8 cellular contexts compared by ENCODE assay signal in genomic region chr9:27548055-27548741, GRCh38. TPM values are rescaled to one million over a fixed set of nuclear protein-coding genes. Genes with fewer than 3 reads are reported as not detected.
DNase-seq lines count a peak whose midpoint lies in the region; TF ChIP-seq lines count a peak whose summit lies in the region.

No MANE protein-coding gene starts in this region.

- H3K9me3 ChIP-seq in mesenchymal stem cell (ENCODE audit: control insufficient read depth, low read length) = no peaks in the 10 kb centered on the region

- peak; percentile 85 for TF ChIP-seq CTCF in chondrocyte (IDR thresholded peaks at IDR 0.05)

- no peak overlapping the region for H3K14ac ChIP-seq in mesenchymal stem cell (ENCODE audit: low read length in 2 of 2)

- no peak overlapping the region for H3K27ac ChIP-seq in mesenchymal stem cell (ENCODE audit: low read length, poor library complexity, severe bottlenecking)

- intact Hi-C loops in activated CD4-positive, alpha-beta memory T cell treated with anti-CD3 and anti-CD28 coated beads for 36 hours (cut with micrococcal nuclease) = loop anchor here (1.0 kb wide), 1 partner anchor 215 kb away; no protein-coding TSS in a partner anchor
- intact Hi-C loops in posterior vena cava (cut with DNase I) = loop anchor here (5.0 kb wide), 2 partner anchors 211 to 216 kb away; no protein-coding TSS in a partner anchor

- no peak overlapping the region for H3K27ac Mint-ChIP-seq in chondrocyte (ENCODE audit: unreplicated experiment)
- H3K27ac Mint-ChIP-seq in activated CD4-positive, alpha-beta memory T cell treated with anti-CD3 and anti-CD28 coated beads for 36 hours = no peak overlapping the region

- no peaks in the 10 kb centered on the region for H3K9me3 Mint-ChIP-seq in chondrocyte (ENCODE audit: low read depth)
- no peaks in the 10 kb centered on the region for H3K9me3 Mint-ChIP-seq in activated CD4-positive, alpha-beta memory T cell treated with anti-CD3 and anti-CD28 coated beads for 36 hours

- no peak overlapping the region for H2AK5ac ChIP-seq in mesenchymal stem cell (ENCODE audit: low read length, severe bottlenecking)

- H3K4me2 ChIP-seq in mesenchymal stem cell (ENCODE audit: low read length, poor library complexity, severe bottlenecking) = no peak overlapping the region

- H3K36me3 Mint-ChIP-seq in chondrocyte (ENCODE audit: low read depth) = peaks cover 3% of the 10 kb centered on the region
- H3K36me3 Mint-ChIP-seq in activated CD4-positive, alpha-beta memory T cell treated with anti-CD3 and anti-CD28 coated beads for 36 hours = peaks cover 15% of the 10 kb centered on the region

- H3K4me1 ChIP-seq in mesenchymal stem cell (ENCODE audit: control insufficient read depth, insufficient read depth, low read depth, low read length) = no peaks in the 10 kb centered on the region

- POLR2A ChIA-PET in activated CD4-positive, alpha-beta memory T cell treated with anti-CD3 and anti-CD28 coated beads for 36 hours (lab: Charles Lee) = no interaction called here

- H2BK15ac ChIP-seq in mesenchymal stem cell (ENCODE audit: low read depth, poor library complexity, severe bottlenecking) = no peak overlapping the region

- no peak overlapping the region for H3K18ac ChIP-seq in mesenchymal stem cell (ENCODE audit: low read depth in 1 of 2, low read length in 2 of 2)

- DNase-seq in NCI-H1436 (lab: John Stamatoyannopoulos, UW) (peak; percentile 31), NCI-H1436 treated with DMSO at 0.1 percent for 48 hours (lab: John Stamatoyannopoulos, UW) (no peak), NCI-H1694 (lab: John Stamatoyannopoulos, UW) (peak; percentile 49), chondrocyte (ENCODE audit: low spot score) (no peak), mesenchymal stem cell (peak; percentile 57), NCI-H187 treated with DMSO at 0.1 percent for 48 hours (lab: John Stamatoyannopoulos, UW) (no peak), posterior vena cava (ENCODE audit: low spot score) (no peak)
- no peak for DNase-seq in activated CD4-positive, alpha-beta memory T cell treated with anti-CD3 and anti-CD28 coated beads for 36 hours

- no peak overlapping the region for H4K8ac ChIP-seq in mesenchymal stem cell (ENCODE audit: low read length)

- H3K4me3 ChIP-seq in mesenchymal stem cell (ENCODE audit: insufficient read depth in 1 of 2, low read depth in 1 of 2, low read length in 2 of 2) = no peak overlapping the region

- CTCF ChIA-PET in activated CD4-positive, alpha-beta memory T cell treated with anti-CD3 and anti-CD28 coated beads for 36 hours (lab: Charles Lee) = interaction anchor here (0.7 to 2.8 kb wide), 5 partner anchors 9 to 215 kb away, joined by 3 to 14 read pairs (median 4); no protein-coding TSS in a partner anchor

- H2BK5ac ChIP-seq in mesenchymal stem cell (ENCODE audit: low read depth, low read length, poor library complexity, severe bottlenecking) = no peak overlapping the region

- H2AFZ ChIP-seq in mesenchymal stem cell (ENCODE audit: low read depth, low read length) = no peak overlapping the region

- no peak overlapping the region for H2BK12ac ChIP-seq in mesenchymal stem cell (ENCODE audit: low read length in 2 of 2)

- H3K4me3 Mint-ChIP-seq in chondrocyte (ENCODE audit: unreplicated experiment) = no peak overlapping the region
- no peak overlapping the region for H3K4me3 Mint-ChIP-seq in activated CD4-positive, alpha-beta memory T cell treated with anti-CD3 and anti-CD28 coated beads for 36 hours

- no peak overlapping the region for H3K9ac ChIP-seq in mesenchymal stem cell (ENCODE audit: low read length)

- H3K4ac ChIP-seq in mesenchymal stem cell (ENCODE audit: low read depth in 1 of 2, low read length in 2 of 2) = no peak overlapping the region

- H3K79me1 ChIP-seq in mesenchymal stem cell (replicated peaks; ENCODE audit: low read length, poor library complexity, severe bottlenecking) = no peaks in the 10 kb centered on the region

- H3K36me3 ChIP-seq in mesenchymal stem cell (ENCODE audit: control insufficient read depth in 1 of 2, insufficient read depth in 2 of 2, low read depth in 1 of 2, low read length in 2 of 2) = peaks cover 0 to 5% of the 10 kb centered on the region in 2 experiments

- no peak overlapping the region for H3K23ac ChIP-seq in mesenchymal stem cell (ENCODE audit: low read length in 2 of 2)

- H3K27me3 ChIP-seq in mesenchymal stem cell (ENCODE audit: control insufficient read depth in 1 of 2, insufficient read depth in 1 of 2, low read length in 2 of 2) = no peaks in the 10 kb centered on the region

- no peaks in the 10 kb centered on the region for H3K27me3 Mint-ChIP-seq in chondrocyte (ENCODE audit: low read depth)
- no peaks in the 10 kb centered on the region for H3K27me3 Mint-ChIP-seq in activated CD4-positive, alpha-beta memory T cell treated with anti-CD3 and anti-CD28 coated beads for 36 hours

- no peak overlapping the region for H2BK120ac ChIP-seq in mesenchymal stem cell (ENCODE audit: low read depth, low read length)

- H4K91ac ChIP-seq in mesenchymal stem cell (ENCODE audit: low read length) = no peak overlapping the region

- 100% methylated on average over 3 of the region's 10 CpGs for WGBS in mesenchymal stem cell

- no peaks in the 10 kb centered on the region for H3K4me1 Mint-ChIP-seq in chondrocyte (ENCODE audit: low read depth)
- H3K4me1 Mint-ChIP-seq in activated CD4-positive, alpha-beta memory T cell treated with anti-CD3 and anti-CD28 coated beads for 36 hours (ENCODE audit: low read depth) = no peaks in the 10 kb centered on the region

RNA-seq across cellular contexts. Expression of gene MOB3B, which starts 18.6 kb away (rescaled TPM):
- 2.4 to 3.8 TPM (median 3.7 TPM) in 3 replicates for total RNA-seq in chondrocyte
- polyA plus RNA-seq in mesenchymal stem cell (2013, experiment 1 of 2) = 0.76 TPM
- polyA plus RNA-seq in mesenchymal stem cell (2013, experiment 2 of 2) = 0.78 TPM
- under 1 TPM; 0.34 to 0.38 TPM for total RNA-seq in activated CD4-positive, alpha-beta memory T cell treated with anti-CD3 and anti-CD28 coated beads for 36 hours
- 1 to 10 TPM; 3.2 to 4.0 TPM for total RNA-seq in posterior vena cava

RNA-seq across cellular contexts. Expression of gene IFNK, which starts 24.1 kb away (rescaled TPM):
- total RNA-seq in chondrocyte (not detected in 3 replicates), posterior vena cava (not detected)
- polyA plus RNA-seq in mesenchymal stem cell (2013, experiment 1 of 2) = not detected
- not detected for polyA plus RNA-seq in mesenchymal stem cell (2013, experiment 2 of 2)
- total RNA-seq in activated CD4-positive, alpha-beta memory T cell treated with anti-CD3 and anti-CD28 coated beads for 36 hours = not detected

RNA-seq across cellular contexts. Expression of gene C9orf72, which starts 25.1 kb away (rescaled TPM):
- 7.5 to 9.4 TPM (median 8.6 TPM) in 3 replicates for total RNA-seq in chondrocyte
- polyA plus RNA-seq in mesenchymal stem cell (2013, experiment 1 of 2) = 7.2 TPM
- 7.1 TPM for polyA plus RNA-seq in mesenchymal stem cell (2013, experiment 2 of 2)
- 10 to 100 TPM; 10.2 to 10.7 TPM for total RNA-seq in activated CD4-positive, alpha-beta memory T cell treated with anti-CD3 and anti-CD28 coated beads for 36 hours
- 10 to 100 TPM; 16.6 to 19.1 TPM for total RNA-seq in posterior vena cava

Comparison
In these comparisons a context has a peak if more than half of its experiments do, and no peak if none do; other contexts are left out.
1. DNase-seq: peak in NCI-H1436 (single experiment), NCI-H1694 (single experiment) and mesenchymal stem cell (single experiment); none in NCI-H1436 treated with DMSO at 0.1 percent for 48 hours (single experiment), chondrocyte (single experiment), activated CD4-positive, alpha-beta memory T cell treated with anti-CD3 and anti-CD28 coated beads for 36 hours (single experiment), NCI-H187 treated with DMSO at 0.1 percent for 48 hours (single experiment) and posterior vena cava (single experiment).